In genomic region chr19:1468274-1469199, GRCh38 we compare ENCODE assay signal across 6 cellular contexts. TPM values are rescaled to one million over a fixed set of nuclear protein-coding genes. Genes with fewer than 3 reads are reported as not detected.
DNase-seq lines count a peak whose midpoint lies in the region; ATAC-seq, FAIRE-seq and TF ChIP-seq lines count a peak whose summit lies in the region.

No MANE protein-coding gene starts in this region.

- DNase-seq in GM12878 (ENCODE audit: low read depth, low spot score) = no peak
- no peak for DNase-seq in DMS79 (lab: John Stamatoyannopoulos, UW)
- no peak for DNase-seq in NCI-H2227 (lab: John Stamatoyannopoulos, UW; ENCODE audit: unreplicated experiment)

- peaks cover 8% of the 10 kb centered on the region for H3K4me1 ChIP-seq in HUES48 (ENCODE audit: control insufficient read depth, insufficient read depth, low read length)
- peaks cover 7% of the 10 kb centered on the region for H3K4me1 ChIP-seq in GM12878 (ENCODE audit: control insufficient read depth, insufficient read depth, low read length)
- H3K4me1 ChIP-seq in skeletal muscle satellite cell (ENCODE audit: control insufficient read depth, insufficient read depth, low read length) = peaks cover 37% of the 10 kb centered on the region

- no peak overlapping the region for H3K4me2 ChIP-seq in GM12878 (ENCODE audit: control insufficient read depth, insufficient read depth)
- H3K4me2 ChIP-seq in skeletal muscle satellite cell (ENCODE audit: low read length) = peak overlapping the region; percentile 81

- peak; percentile 18; the same call in 1 of the 2 replicates for TF ChIP-seq POLR2A in GM12878 (IDR thresholded peaks at IDR 0.05; ENCODE audit: low read depth, low read length)

- no peaks in the 10 kb centered on the region for H3K79me2 ChIP-seq in GM12878 (ENCODE audit: control insufficient read depth, insufficient read depth, low read length)

- RAD21 ChIA-PET in GM12878 (lab: Charles Lee; ENCODE audit: unreplicated experiment) = no interaction called here

- no TSS peak for BruUV-seq in GM12878 (replicated peaks; lab: Mats Ljungman, UMichigan)

- 20% methylated on average over 50 of the region's 92 CpGs for WGBS in GM12878 (ENCODE audit: insufficient coverage, insufficient replicate concordance, low lambda C conversion rate, missing lambda C conversion rate)

- H3K4me3 ChIP-seq in HUES48 (ENCODE audit: low read depth, low read length) (peak overlapping the region; percentile 26; the same call in 1 of the 2 replicates), GM12878 (no peak overlapping the region), skeletal muscle satellite cell (ENCODE audit: low read length) (peak overlapping the region; percentile 56)

- POLR2A ChIA-PET in GM12878 (lab: Charles Lee) = no interaction called here

- CTCF ChIA-PET in GM12878 (lab: Yijun Ruan, JAX) = no interaction called here

- no peak for FAIRE-seq in GM12878 (lab: Jason Lieb, UNC)

- ATAC-seq in GM12878 (peak; percentile 23; the same call in 1 of the 3 replicates), GM21825 (IDR thresholded peaks at IDR 0.05; ENCODE audit: unreplicated experiment) (no peak)

- H3K27ac ChIP-seq in HUES48 (ENCODE audit: low read depth, low read length) = no peak overlapping the region
- no peak overlapping the region for H3K27ac ChIP-seq in GM12878 (ENCODE audit: control insufficient read depth, insufficient read depth)

- no peak for TF ChIP-seq EP300 in GM12878 (IDR thresholded peaks at IDR 0.05; ENCODE audit: borderline replicate concordance in 1 of 2, control insufficient read depth in 1 of 2, low read depth in 2 of 2, low read length in 2 of 2)

- no peak overlapping the region for H2AFZ ChIP-seq in GM12878 (ENCODE audit: control insufficient read depth, low read depth, low read length)

- SMC1A ChIA-PET in GM12878 (lab: Charles Lee; ENCODE audit: uncharacterized antibody, unreplicated experiment) = no interaction called here

- in situ Hi-C loops in GM12878 (cut with MboI) = no loop called here

- TF ChIP-seq RAD21 in GM12878 (IDR thresholded peaks at IDR 0.05; ENCODE audit: insufficient read depth, low read depth, low read length) = no peak

- H3K9ac ChIP-seq in HUES48 (ENCODE audit: low read depth, low read length) = no peak overlapping the region
- no peak overlapping the region for H3K9ac ChIP-seq in GM12878 (ENCODE audit: control insufficient read depth, insufficient read depth, low read length)
- H3K9ac ChIP-seq in skeletal muscle satellite cell (ENCODE audit: low read depth, low read length) = no peak overlapping the region

- H3K27me3 ChIP-seq in HUES48 (ENCODE audit: control insufficient read depth, insufficient read depth, low read length) = peaks cover 91% of the 10 kb centered on the region
- H3K27me3 ChIP-seq in GM12878 (replicated peaks in 1 of 2; ENCODE audit: control insufficient read depth in 2 of 2, insufficient read depth in 2 of 2, low read length in 1 of 2) = peaks cover 10 to 27% of the 10 kb centered on the region in 2 experiments
- peaks cover 49% of the 10 kb centered on the region for H3K27me3 ChIP-seq in skeletal muscle satellite cell (ENCODE audit: control insufficient read depth, insufficient read depth, low read length)

- no peak for TF ChIP-seq CTCF in GM12878 (IDR thresholded peaks at IDR 0.05 in 2 of 3, conservative IDR thresholded peaks at IDR 0.05 in 1 of 3; ENCODE audit: control insufficient read depth in 2 of 3, extremely low read depth in 1 of 3, insufficient read depth in 1 of 3, low read depth in 3 of 3, low read length in 3 of 3)

- H3K9me3 ChIP-seq in HUES48 (ENCODE audit: control insufficient read depth, insufficient read depth, low read length) (no peaks in the 10 kb centered on the region), GM12878 (replicated peaks; ENCODE audit: control insufficient read depth, insufficient read depth, low read length) (no peaks in the 10 kb centered on the region), skeletal muscle satellite cell (replicated peaks; ENCODE audit: low read length) (no peaks in the 10 kb centered on the region)

- H4K20me1 ChIP-seq in GM12878 (ENCODE audit: control insufficient read depth, insufficient read depth) = peaks cover 7% of the 10 kb centered on the region

- intact Hi-C loops in GM12878 (cut with micrococcal nuclease; ENCODE audit: unreplicated experiment) = no loop called here

- no peaks in the 10 kb centered on the region for H3K36me3 ChIP-seq in HUES48 (ENCODE audit: control insufficient read depth, insufficient read depth, low read length)
- H3K36me3 ChIP-seq in GM12878 (ENCODE audit: control insufficient read depth in 2 of 2, insufficient read depth in 2 of 2, low read length in 1 of 2) = no peaks in the 10 kb centered on the region
- no peaks in the 10 kb centered on the region for H3K36me3 ChIP-seq in skeletal muscle satellite cell (ENCODE audit: insufficient read depth, low read length)

RNA-seq across cellular contexts. Expression of gene C19orf25, which starts 10.5 kb away (rescaled TPM):
- total RNA-seq in GM12878 (2013; cell fraction: nucleolus; rRNA removed) = 69.0 and 71.0 TPM in 2 replicates
- total RNA-seq in GM12878 (2014; rRNA removed) = 36.3 and 38.3 TPM in 2 replicates
- total RNA-seq in GM12878 (2014; rRNA removed; fragmentation: Illumina TruSeq; extraction: Trizol) = 11.7 and 14.8 TPM in 2 replicates
- 36.5 and 37.5 TPM in 2 replicates for total RNA-seq in GM12878 (2021)
- polyA plus RNA-seq in GM12878 (2011; ENCODE audit: low read depth) = 4.5 TPM
- 6.3 and 13.6 TPM in 2 replicates for polyA plus RNA-seq in GM12878 (2011; rRNA removed)
- polyA plus RNA-seq in GM12878 (2011; cell fraction: cytosol; rRNA removed) = 26.6 and 50.8 TPM in 2 replicates
- polyA plus RNA-seq in GM12878 (2011; cell fraction: nucleus; rRNA removed) = 37.5 and 49.9 TPM in 2 replicates
- 18.6 and 22.1 TPM in 2 replicates for polyA plus RNA-seq in GM12878 (2012)
- 4.2 and 13.2 TPM in 2 replicates for polyA plus RNA-seq in GM12878 (2014; fragmentation: Illumina TruSeq; extraction: Trizol)
- 1 to 10 TPM; 1.2 to 3.9 TPM for polyA plus RNA-seq in GM12878 (2014; fragmentation: Nextera tagmentation; extraction: Ambion mirVana)
- 42.5 and 52.5 TPM in 2 replicates for polyA plus RNA-seq in GM12878 (2014; rRNA removed)
- polyA plus RNA-seq in GM12878 (2016; fragmentation: Nextera tagmentation; extraction: Ambion mirVana) = 10 to 100 TPM; 60.9 to 67.0 TPM
- 4.5 and 13.9 TPM in 2 replicates for polyA minus RNA-seq in GM12878 (2011; rRNA and poly(A)+ RNA removed)
- polyA minus RNA-seq in GM12878 (2011; cell fraction: cytosol; rRNA and poly(A)+ RNA removed) = 8.7 and 11.5 TPM in 2 replicates
- polyA minus RNA-seq in GM12878 (2011; cell fraction: nucleus; rRNA and poly(A)+ RNA removed) = 11.2 and 27.7 TPM in 2 replicates
- 25.3 and 32.4 TPM in 2 replicates for total RNA-seq in skeletal muscle satellite cell (2012; rRNA removed)

RNA-seq across cellular contexts. Expression of gene APC2, which starts 18.6 kb away (rescaled TPM):
- 0.34 and 0.46 TPM in 2 replicates for total RNA-seq in GM12878 (2013; cell fraction: nucleolus; rRNA removed)
- total RNA-seq in GM12878 (2014; rRNA removed) (under 0.01 and 0.11 TPM in 2 replicates), GM12878 (2014; rRNA removed; fragmentation: Illumina TruSeq; extraction: Trizol) (0.05 TPM in 1 of 2 replicates, not detected in the other), GM12878 (2021) (0.08 and 0.26 TPM in 2 replicates)
- polyA plus RNA-seq in GM12878 (2011; ENCODE audit: low read depth) = 0.31 TPM
- polyA plus RNA-seq in GM12878 (2011; rRNA removed) (not detected in 2 replicates), GM12878 (2014; fragmentation: Illumina TruSeq; extraction: Trizol) (not detected in 2 replicates), GM12878 (2014; fragmentation: Nextera tagmentation; extraction: Ambion mirVana) (under 1 TPM in 1 of 2 experiments, not detected in 1; 0.02 TPM), GM12878 (2014; rRNA removed) (0.16 and 0.73 TPM in 2 replicates), GM12878 (2016; fragmentation: Nextera tagmentation; extraction: Ambion mirVana) (under 1 TPM in 1 of 2 experiments, not detected in 1; 0.04 TPM)
- polyA plus RNA-seq in GM12878 (2011; cell fraction: cytosol; rRNA removed) = 0.03 TPM in 1 of 2 replicates, not detected in the other
- polyA plus RNA-seq in GM12878 (2011; cell fraction: nucleus; rRNA removed) = 0.18 and 0.38 TPM in 2 replicates
- 0.27 and 0.43 TPM in 2 replicates for polyA plus RNA-seq in GM12878 (2012)
- polyA minus RNA-seq in GM12878 (2011; rRNA and poly(A)+ RNA removed) = 0.05 TPM in 1 of 2 replicates, not detected in the other
- not detected in 2 replicates for polyA minus RNA-seq in GM12878 (2011; cell fraction: cytosol; rRNA and poly(A)+ RNA removed)
- polyA minus RNA-seq in GM12878 (2011; cell fraction: nucleus; rRNA and poly(A)+ RNA removed) = 0.12 and 0.38 TPM in 2 replicates
- under 0.01 and 0.51 TPM in 2 replicates for total RNA-seq in skeletal muscle satellite cell (2012; rRNA removed)

RNA-seq across cellular contexts. Expression of gene PCSK4, which starts 21.6 kb away (rescaled TPM):
- total RNA-seq in GM12878 (2013; cell fraction: nucleolus; rRNA removed) = 3.5 and 4.7 TPM in 2 replicates
- 0.40 and 0.60 TPM in 2 replicates for total RNA-seq in GM12878 (2014; rRNA removed)
- 0.27 TPM in 1 of 2 replicates, not detected in the other for total RNA-seq in GM12878 (2014; rRNA removed; fragmentation: Illumina TruSeq; extraction: Trizol)
- 0.90 and 0.95 TPM in 2 replicates for total RNA-seq in GM12878 (2021)
- polyA plus RNA-seq in GM12878 (2011; ENCODE audit: low read depth) = 0.26 TPM
- 0.12 and 0.35 TPM in 2 replicates for polyA plus RNA-seq in GM12878 (2011; rRNA removed)
- 0.28 and 0.38 TPM in 2 replicates for polyA plus RNA-seq in GM12878 (2011; cell fraction: cytosol; rRNA removed)
- 8.8 and 9.8 TPM in 2 replicates for polyA plus RNA-seq in GM12878 (2011; cell fraction: nucleus; rRNA removed)
- 4.1 and 4.7 TPM in 2 replicates for polyA plus RNA-seq in GM12878 (2012)
- polyA plus RNA-seq in GM12878 (2014; fragmentation: Illumina TruSeq; extraction: Trizol) = not detected in 2 replicates
- polyA plus RNA-seq in GM12878 (2014; fragmentation: Nextera tagmentation; extraction: Ambion mirVana) = not detected
- polyA plus RNA-seq in GM12878 (2014; rRNA removed) = 0.99 and 1.6 TPM in 2 replicates
- under 1 TPM; 0.32 to 0.57 TPM for polyA plus RNA-seq in GM12878 (2016; fragmentation: Nextera tagmentation; extraction: Ambion mirVana)
- polyA minus RNA-seq in GM12878 (2011; rRNA and poly(A)+ RNA removed) = 0.59 and 0.67 TPM in 2 replicates
- polyA minus RNA-seq in GM12878 (2011; cell fraction: cytosol; rRNA and poly(A)+ RNA removed) = not detected in 2 replicates
- polyA minus RNA-seq in GM12878 (2011; cell fraction: nucleus; rRNA and poly(A)+ RNA removed) = 1.7 and 2.0 TPM in 2 replicates
- 0.87 and 2.8 TPM in 2 replicates for total RNA-seq in skeletal muscle satellite cell (2012; rRNA removed)

RNA-seq across cellular contexts. Expression of gene REEP6, which starts 22.4 kb away (rescaled TPM):
- total RNA-seq in GM12878 (2013; cell fraction: nucleolus; rRNA removed) = 0.27 TPM in 1 of 2 replicates, not detected in the other
- total RNA-seq in GM12878 (2014; rRNA removed) = 0.27 and 0.45 TPM in 2 replicates
- total RNA-seq in GM12878 (2014; rRNA removed; fragmentation: Illumina TruSeq; extraction: Trizol) = 0.13 TPM in 1 of 2 replicates, not detected in the other
- 0.53 and 0.69 TPM in 2 replicates for total RNA-seq in GM12878 (2021)
- not detected for polyA plus RNA-seq in GM12878 (2011; ENCODE audit: low read depth)
- polyA plus RNA-seq in GM12878 (2011; rRNA removed) = 0.08 TPM in 1 of 2 replicates, not detected in the other
- 0.18 and 0.36 TPM in 2 replicates for polyA plus RNA-seq in GM12878 (2011; cell fraction: cytosol; rRNA removed)
- polyA plus RNA-seq in GM12878 (2011; cell fraction: nucleus; rRNA removed) = 0.24 and 0.28 TPM in 2 replicates
- polyA plus RNA-seq in GM12878 (2012) = 0.32 and 0.58 TPM in 2 replicates
- polyA plus RNA-seq in GM12878 (2014; fragmentation: Illumina TruSeq; extraction: Trizol) = 0.06 TPM in 1 of 2 replicates, not detected in the other
- not detected for polyA plus RNA-seq in GM12878 (2014; fragmentation: Nextera tagmentation; extraction: Ambion mirVana)
- polyA plus RNA-seq in GM12878 (2014; rRNA removed) = 0.32 and 0.57 TPM in 2 replicates
- polyA plus RNA-seq in GM12878 (2016; fragmentation: Nextera tagmentation; extraction: Ambion mirVana) = 1 to 10 TPM in 1 of 2 experiments, under 1 TPM in 1; 0.60 to 1.1 TPM
- not detected in 2 replicates for polyA minus RNA-seq in GM12878 (2011; rRNA and poly(A)+ RNA removed)
- not detected in 2 replicates for polyA minus RNA-seq in GM12878 (2011; cell fraction: cytosol; rRNA and poly(A)+ RNA removed)
- polyA minus RNA-seq in GM12878 (2011; cell fraction: nucleus; rRNA and poly(A)+ RNA removed) = not detected in 2 replicates
- total RNA-seq in skeletal muscle satellite cell (2012; rRNA removed) = 3.0 and 3.3 TPM in 2 replicates

RNA-seq across cellular contexts. Expression of gene RPS15, which starts 30.3 kb away (rescaled TPM):
- 239 and 289 TPM in 2 replicates for total RNA-seq in GM12878 (2013; cell fraction: nucleolus; rRNA removed)
- total RNA-seq in GM12878 (2014; rRNA removed) (1,524 and 1,715 TPM in 2 replicates), GM12878 (2014; rRNA removed; fragmentation: Illumina TruSeq; extraction: Trizol) (972 and 1,030 TPM in 2 replicates), GM12878 (2021) (2,219 and 2,315 TPM in 2 replicates)
- 7,786 TPM for polyA plus RNA-seq in GM12878 (2011; ENCODE audit: low read depth)
- polyA plus RNA-seq in GM12878 (2011; rRNA removed) (524 and 1,111 TPM in 2 replicates), GM12878 (2014; fragmentation: Illumina TruSeq; extraction: Trizol) (209 and 786 TPM in 2 replicates), GM12878 (2014; fragmentation: Nextera tagmentation; extraction: Ambion mirVana) (100 to 1,000 TPM; 559 to 717 TPM), GM12878 (2014; rRNA removed) (3,158 and 3,344 TPM in 2 replicates), GM12878 (2016; fragmentation: Nextera tagmentation; extraction: Ambion mirVana) (1,000 to 10,000 TPM; 1,763 to 1,909 TPM)
- 3,186 and 3,536 TPM in 2 replicates for polyA plus RNA-seq in GM12878 (2011; cell fraction: cytosol; rRNA removed)
- 1,362 and 1,364 TPM in 2 replicates for polyA plus RNA-seq in GM12878 (2011; cell fraction: nucleus; rRNA removed)
- polyA plus RNA-seq in GM12878 (2012) = 3,088 and 3,408 TPM in 2 replicates
- 256 and 857 TPM in 2 replicates for polyA minus RNA-seq in GM12878 (2011; rRNA and poly(A)+ RNA removed)
- polyA minus RNA-seq in GM12878 (2011; cell fraction: cytosol; rRNA and poly(A)+ RNA removed) = 796 and 851 TPM in 2 replicates
- polyA minus RNA-seq in GM12878 (2011; cell fraction: nucleus; rRNA and poly(A)+ RNA removed) = 184 and 257 TPM in 2 replicates
- 803 and 928 TPM in 2 replicates for total RNA-seq in skeletal muscle satellite cell (2012; rRNA removed)
